In genomic region chr3:76943058-76943457, GRCh38 we compare ENCODE assay signal across 31 cellular contexts.
DNase-seq lines count a peak whose midpoint lies in the region; ATAC-seq, FAIRE-seq and TF ChIP-seq lines count a peak whose summit lies in the region.
"Had no signal": no experiment of that assay in that cellular context is flagged by ENCODE, and none has a peak within 500 bp of the region (broad histone marks: within the 10 kb centered on the region; RNA-seq: fewer than 3 reads in every experiment).

No MANE protein-coding gene starts in this region.

- no peak for TF ChIP-seq CTCF in brain microvascular endothelial cell (IDR thresholded peaks at IDR 0.05; ENCODE audit: low read depth, low read length, missing control alignments)
- TF ChIP-seq CTCF in type B pancreatic cell (conservative IDR thresholded peaks at IDR 0.05): no peak

- H3K27me3 Mint-ChIP-seq in type B pancreatic cell: no peaks in the 10 kb centered on the region
- H3K27me3 Mint-ChIP-seq: activated CD8-positive, alpha-beta memory T cell treated with anti-CD3 and anti-CD28 coated beads, Interleukin-2, amount 10 ng/mL, durations not matched to agents 7 days and 5 days had no signal

- peaks cover 5% of the 10 kb centered on the region for H3K9me3 Mint-ChIP-seq in type B pancreatic cell

- H3K36me3 Mint-ChIP-seq in type B pancreatic cell: no peaks in the 10 kb centered on the region
- H3K36me3 Mint-ChIP-seq: activated CD8-positive, alpha-beta memory T cell treated with anti-CD3 and anti-CD28 coated beads, Interleukin-2, amount 10 ng/mL, durations not matched to agents 7 days and 5 days; natural killer cell had no signal

- H3K27ac ChIP-seq in HUES48 (ENCODE audit: low read depth, low read length): peak overlapping the region; percentile 78
- H3K27ac ChIP-seq in brain microvascular endothelial cell: no peak overlapping the region
- H3K27ac ChIP-seq: C4-2B, left lung, thoracic aorta, vagina had no signal

- H3K4me3 Mint-ChIP-seq in type B pancreatic cell: no peak overlapping the region
- H3K4me3 Mint-ChIP-seq: activated CD8-positive, alpha-beta memory T cell treated with anti-CD3 and anti-CD28 coated beads, Interleukin-2, amount 10 ng/mL, durations not matched to agents 7 days and 5 days; activated T-cell treated with anti-CD3 and anti-CD28 coated beads, Interleukin-2, amount 50 U/mL, for 72 hours; natural killer cell had no signal

- H3K27ac Mint-ChIP-seq in type B pancreatic cell: peak overlapping the region; percentile 23
- H3K27ac Mint-ChIP-seq: activated CD8-positive, alpha-beta memory T cell treated with anti-CD3 and anti-CD28 coated beads, Interleukin-2, amount 10 ng/mL, durations not matched to agents 7 days and 5 days; activated T-cell treated with anti-CD3 and anti-CD28 coated beads, Interleukin-2, amount 50 U/mL, for 72 hours; natural killer cell had no signal

- no peak for ATAC-seq in GM19023 (IDR thresholded peaks at IDR 0.05; ENCODE audit: unreplicated experiment)
- ATAC-seq: activated CD8-positive, alpha-beta memory T cell treated with anti-CD3 and anti-CD28 coated beads, Interleukin-2, amount 10 ng/mL, durations not matched to agents 7 days and 5 days; activated T-cell treated with anti-CD3 and anti-CD28 coated beads, Interleukin-2, amount 50 U/mL, for 72 hours; left lung; natural killer cell; right cardiac atrium had no signal

- H3K4me1 Mint-ChIP-seq in type B pancreatic cell (ENCODE audit: unreplicated experiment): peaks cover 5% of the 10 kb centered on the region
- H3K4me1 Mint-ChIP-seq: activated CD8-positive, alpha-beta memory T cell treated with anti-CD3 and anti-CD28 coated beads, Interleukin-2, amount 10 ng/mL, durations not matched to agents 7 days and 5 days; natural killer cell had no signal

- H3K4me1 ChIP-seq in HUES48 (ENCODE audit: control insufficient read depth, insufficient read depth, low read length): peaks cover 26% of the 10 kb centered on the region
- H3K4me1 ChIP-seq: left lung, vagina had no signal

- peak; percentile 82 for DNase-seq in brain microvascular endothelial cell
- no peak for DNase-seq in type B pancreatic cell (ENCODE audit: extremely low spot score, unreplicated experiment)
- no peak for DNase-seq in CD1c-positive myeloid dendritic cell (ENCODE audit: extremely low spot score)
- DNase-seq in NCI-H1092 (lab: John Stamatoyannopoulos, UW): no peak
- DNase-seq: activated CD4-positive, alpha-beta T cell treated with anti-CD3 and anti-CD28 coated beads, Interleukin-2, amount 50 U/mL, for 1 hour; activated CD8-positive, alpha-beta memory T cell treated with anti-CD3 and anti-CD28 coated beads, Interleukin-2, amount 10 ng/mL, durations not matched to agents 7 days and 5 days; activated naive CD4-positive, alpha-beta T cell treated with Interleukin-2 at 50 U/mL for 16 hours; activated T-cell treated with anti-CD3 and anti-CD28 coated beads, Interleukin-2, amount 50 U/mL, for 72 hours; amniotic stem cell; central memory CD4-positive, alpha-beta T cell; KBM-7; left lung; MG63; midbrain; natural killer cell; NCI-H1417 treated with DMSO at 0.1 percent for 48 hours; NCI-H2107; NCI-H446 treated with DMSO at 0.1 percent for 48 hours; right cardiac atrium; Right ventricle myocardium superior; stimulated activated CD4-positive, alpha-beta T cell treated with anti-CD3 and anti-CD28 coated beads, Interleukin-12 subunit alpha, Interleukin-12 subunit beta, amount 100 ng/mL, for 4 hours; stimulated activated naive CD4-positive, alpha-beta T cell treated with Interleukin-2 at 50 U/mL for 16 hours; T1000 had no signal

- no peak overlapping the region for H3K9ac ChIP-seq in HUES48 (ENCODE audit: low read depth, low read length)

- FAIRE-seq in islet of Langerhans (lab: Jason Lieb, UNC): peak; percentile 69
- FAIRE-seq: GM18507, H54 had no signal

- no peaks in the 10 kb centered on the region for H3K36me3 ChIP-seq in HUES48 (ENCODE audit: control insufficient read depth, insufficient read depth, low read length)
- H3K36me3 ChIP-seq in brain microvascular endothelial cell (replicated peaks): no peaks in the 10 kb centered on the region
- H3K36me3 ChIP-seq: left lung, MG63, thoracic aorta, vagina had no signal

- H3K27me3 ChIP-seq in HUES48 (ENCODE audit: control insufficient read depth, insufficient read depth, low read length) (no peaks in the 10 kb centered on the region), brain microvascular endothelial cell (replicated peaks) (no peaks in the 10 kb centered on the region)
- H3K27me3 ChIP-seq: left lung, MG63, vagina had no signal

- in situ Hi-C loops in brain microvascular endothelial cell (cut with HindIII; ENCODE audit: low pct_ligation_motif_present, low sequenced_read_pairs): no loop called here

- H3K9me3 ChIP-seq in HUES48 (ENCODE audit: control insufficient read depth, insufficient read depth, low read length): no peaks in the 10 kb centered on the region
- H3K9me3 ChIP-seq: left lung, MG63, thoracic aorta, vagina had no signal

- H3K4me3 ChIP-seq in HUES48 (ENCODE audit: low read depth, low read length): no peak overlapping the region
- no peak overlapping the region for H3K4me3 ChIP-seq in brain microvascular endothelial cell (ENCODE audit: low read depth, low read length)
- H3K4me3 ChIP-seq: left lung, MG63, thoracic aorta, vagina had no signal
